ENCODE assay signal across 19 cellular contexts in the genomic region with DNA sequence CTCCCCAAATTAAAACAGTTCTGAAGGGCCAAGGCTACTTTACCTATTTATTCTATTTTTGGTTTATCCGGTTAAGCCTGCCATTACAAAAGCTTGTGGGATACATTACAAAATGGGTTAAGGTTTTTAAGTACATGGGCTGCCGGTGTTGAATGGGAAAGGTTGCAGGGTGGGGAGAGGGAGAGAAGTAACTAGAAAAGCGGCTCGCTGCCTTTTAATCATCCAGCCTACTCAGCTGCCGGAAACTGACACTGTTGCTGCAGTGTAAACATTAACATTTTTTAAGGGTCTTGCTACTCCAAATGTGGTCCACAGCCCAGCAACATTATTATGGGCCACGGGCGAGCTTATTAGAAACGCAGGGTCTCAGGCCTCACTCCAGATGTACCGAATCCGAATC. TPM values are rescaled to one million over a fixed set of nuclear protein-coding genes. Genes with fewer than 3 reads are reported as not detected.
DNase-seq lines count a peak whose midpoint lies in the region; ATAC-seq and TF ChIP-seq lines count a peak whose summit lies in the region.
"Had no signal": no experiment of that assay in that cellular context is flagged by ENCODE, and none has a peak within 500 bp of the region (broad histone marks: within the 10 kb centered on the region; RNA-seq: fewer than 3 reads in every experiment).

No MANE protein-coding gene starts in this region.

- H3K4me3 ChIP-seq in left ventricle myocardium inferior (peak overlapping the region; percentile 66), endodermal cell (ENCODE audit: low read length) (peak overlapping the region; percentile 77), kidney epithelial cell (ENCODE audit: low read depth, low read length) (peak overlapping the region; percentile 42), urinary bladder (ENCODE audit: low read depth, low read length) (peak overlapping the region; percentile 50)
- H3K4me3 ChIP-seq: colonic mucosa, skin epidermis had no signal

- WGBS in endodermal cell (ENCODE audit: insufficient coverage in 1 of 2, insufficient read length in 1 of 2), 2 experiments, result 0 to 14% methylated on average over 4 to 10 of the region's 10 CpGs
- WGBS in urinary bladder, result 14% methylated on average over 10 of the region's 10 CpGs

- intact Hi-C loops in left ventricle myocardium inferior (cut with micrococcal nuclease), result loop anchor here (10.0 kb wide), 1 partner anchor 459 kb away; no protein-coding TSS in a partner anchor
- intact Hi-C loops in Right ventricle myocardium superior (cut with DNase I), result loop anchor here (10.0 kb wide), 1 partner anchor 509 kb away; no protein-coding TSS in a partner anchor

- no peak overlapping the region for H3K9ac ChIP-seq in endodermal cell (ENCODE audit: extremely low read depth, low read length, poor library complexity, severe bottlenecking)

- H3K27me3 Mint-ChIP-seq in endodermal cell (ENCODE audit: insufficient read depth) (peaks cover 24% of the 10 kb centered on the region), HFFc6 (ENCODE audit: insufficient read depth) (no peaks in the 10 kb centered on the region)
- H3K27me3 Mint-ChIP-seq: activated CD4-positive, alpha-beta memory T cell treated with anti-CD3 and anti-CD28 coated beads for 36 hours; CD4-positive, alpha-beta memory T cell; stimulated activated naive B cell treated with anti-CD40 and anti-IgM and Interleukin-4, amounts not matched to agents 10 μg/mL and 1 μg/mL and 100 μg/mL, for 72 hours had no signal

- H3K27ac Mint-ChIP-seq in endodermal cell, result no peak overlapping the region
- no peak overlapping the region for H3K27ac Mint-ChIP-seq in HFFc6
- H3K27ac Mint-ChIP-seq: activated CD4-positive, alpha-beta memory T cell treated with anti-CD3 and anti-CD28 coated beads for 36 hours; activated naive CD8-positive, alpha-beta T cell treated with anti-CD3 and anti-CD28 coated beads, Interleukin-2, amount 50 U/mL, for 24 hours; activated T-cell treated with anti-CD3 and anti-CD28 coated beads, Interleukin-2, amount 50 U/mL, for 72 hours; CD4-positive, alpha-beta memory T cell; stimulated activated naive B cell treated with anti-CD40 and anti-IgM and Interleukin-4, amounts not matched to agents 10 μg/mL and 1 μg/mL and 100 μg/mL, for 72 hours had no signal

- H3K27me3 ChIP-seq in left ventricle myocardium inferior (ENCODE audit: low read depth) (no peaks in the 10 kb centered on the region), endodermal cell (ENCODE audit: control insufficient read depth, insufficient read depth, low read length, poor library complexity, severe bottlenecking) (peaks cover 51% of the 10 kb centered on the region), kidney epithelial cell (ENCODE audit: control insufficient read depth, insufficient read depth, low read length) (no peaks in the 10 kb centered on the region)
- H3K27me3 ChIP-seq: colonic mucosa, Peyer's patch had no signal

- H3K36me3 Mint-ChIP-seq in endodermal cell (ENCODE audit: low read depth), result no peaks in the 10 kb centered on the region
- H3K36me3 Mint-ChIP-seq in HFFc6 (ENCODE audit: low read depth), result no peaks in the 10 kb centered on the region
- H3K36me3 Mint-ChIP-seq: activated CD4-positive, alpha-beta memory T cell treated with anti-CD3 and anti-CD28 coated beads for 36 hours; CD4-positive, alpha-beta memory T cell; stimulated activated naive B cell treated with anti-CD40 and anti-IgM and Interleukin-4, amounts not matched to agents 10 μg/mL and 1 μg/mL and 100 μg/mL, for 72 hours had no signal

- no peaks in the 10 kb centered on the region for H3K9me3 ChIP-seq in left ventricle myocardium inferior (replicated peaks)
- no peaks in the 10 kb centered on the region for H3K9me3 ChIP-seq in endodermal cell (ENCODE audit: control insufficient read depth, low read length)
- H3K9me3 ChIP-seq: colonic mucosa, Peyer's patch had no signal

- H3K4me1 ChIP-seq in left ventricle myocardium inferior, result no peaks in the 10 kb centered on the region
- H3K4me1 ChIP-seq in endodermal cell (ENCODE audit: control insufficient read depth, insufficient read depth, low read length), result no peaks in the 10 kb centered on the region
- no peaks in the 10 kb centered on the region for H3K4me1 ChIP-seq in urinary bladder (ENCODE audit: insufficient read depth)
- H3K4me1 ChIP-seq: colonic mucosa, Peyer's patch had no signal

- H3K27ac ChIP-seq in left ventricle myocardium inferior (replicated peaks) (peak overlapping the region; percentile 68), endodermal cell (ENCODE audit: low read depth, low read length) (no peak overlapping the region), urinary bladder (ENCODE audit: low read depth) (no peak overlapping the region)
- H3K27ac ChIP-seq: colonic mucosa, skin epidermis had no signal

- peaks cover 15% of the 10 kb centered on the region for H3K4me1 Mint-ChIP-seq in endodermal cell
- H3K4me1 Mint-ChIP-seq in HFFc6 (ENCODE audit: low read depth), result no peaks in the 10 kb centered on the region
- H3K4me1 Mint-ChIP-seq: activated naive CD8-positive, alpha-beta T cell treated with anti-CD3 and anti-CD28 coated beads, Interleukin-2, amount 50 U/mL, for 24 hours; CD4-positive, alpha-beta memory T cell; stimulated activated naive B cell treated with anti-CD40 and anti-IgM and Interleukin-4, amounts not matched to agents 10 μg/mL and 1 μg/mL and 100 μg/mL, for 72 hours had no signal

- TF ChIP-seq CTCF in left ventricle myocardium inferior (IDR thresholded peaks at IDR 0.05; ENCODE audit: borderline replicate concordance), result no peak
- no peak for TF ChIP-seq CTCF in endodermal cell (conservative IDR thresholded peaks at IDR 0.05)
- TF ChIP-seq CTCF in kidney epithelial cell (IDR thresholded peaks at IDR 0.05; ENCODE audit: insufficient read depth, low read length, poor library complexity, severe bottlenecking), result no peak
- no peak for TF ChIP-seq CTCF in HFFc6 (IDR thresholded peaks at IDR 0.05)

- H3K4me3 Mint-ChIP-seq in endodermal cell (no peak overlapping the region), HFFc6 (no peak overlapping the region)
- H3K4me3 Mint-ChIP-seq: activated CD4-positive, alpha-beta memory T cell treated with anti-CD3 and anti-CD28 coated beads for 36 hours; activated naive CD8-positive, alpha-beta T cell treated with anti-CD3 and anti-CD28 coated beads, Interleukin-2, amount 50 U/mL, for 24 hours; activated T-cell treated with anti-CD3 and anti-CD28 coated beads, Interleukin-2, amount 50 U/mL, for 72 hours; CD4-positive, alpha-beta memory T cell; stimulated activated naive B cell treated with anti-CD40 and anti-IgM and Interleukin-4, amounts not matched to agents 10 μg/mL and 1 μg/mL and 100 μg/mL, for 72 hours had no signal

- H3K36me3 ChIP-seq in left ventricle myocardium inferior (no peaks in the 10 kb centered on the region), endodermal cell (ENCODE audit: control insufficient read depth, insufficient read depth, low read length) (no peaks in the 10 kb centered on the region), kidney epithelial cell (ENCODE audit: control insufficient read depth, insufficient read depth, low read length) (no peaks in the 10 kb centered on the region), urinary bladder (ENCODE audit: insufficient read depth) (no peaks in the 10 kb centered on the region)
- H3K36me3 ChIP-seq: colonic mucosa, Peyer's patch had no signal

- no peak for DNase-seq in left ventricle myocardium inferior
- DNase-seq in Right ventricle myocardium superior, result no peak
- DNase-seq in endodermal cell, result peak; percentile 50
- DNase-seq in kidney epithelial cell (ENCODE audit: low read depth), result no peak
- no peak for DNase-seq in HFFc6
- DNase-seq in stimulated activated CD4-positive, alpha-beta T cell treated with anti-CD3 and anti-CD28 coated beads, Interleukin-4, amount 100 ng/mL, for 1 hour, result no peak
- DNase-seq: activated CD4-positive, alpha-beta memory T cell treated with anti-CD3 and anti-CD28 coated beads for 36 hours; activated naive CD8-positive, alpha-beta T cell treated with anti-CD3 and anti-CD28 coated beads, Interleukin-2, amount 50 U/mL, for 24 hours; activated T-cell treated with anti-CD3 and anti-CD28 coated beads, Interleukin-2, amount 50 U/mL, for 72 hours; CD4-positive, alpha-beta memory T cell; NCI-H187 treated with DMSO at 0.1 percent for 48 hours; Peyer's patch; stimulated activated naive B cell treated with anti-CD40 and anti-IgM and Interleukin-4, amounts not matched to agents 10 μg/mL and 1 μg/mL and 100 μg/mL, for 72 hours had no signal

- ATAC-seq in Right ventricle myocardium superior (ENCODE audit: poor library complexity) (no peak), GM21381 (IDR thresholded peaks at IDR 0.05; ENCODE audit: unreplicated experiment) (no peak)
- ATAC-seq: activated naive CD8-positive, alpha-beta T cell treated with anti-CD3 and anti-CD28 coated beads, Interleukin-2, amount 50 U/mL, for 24 hours; activated T-cell treated with anti-CD3 and anti-CD28 coated beads, Interleukin-2, amount 50 U/mL, for 72 hours; esophagus mucosa; stimulated activated naive B cell treated with anti-CD40 and anti-IgM and Interleukin-4, amounts not matched to agents 10 μg/mL and 1 μg/mL and 100 μg/mL, for 72 hours had no signal

- H3K9me3 Mint-ChIP-seq in endodermal cell (no peaks in the 10 kb centered on the region), HFFc6 (no peaks in the 10 kb centered on the region)
- H3K9me3 Mint-ChIP-seq: activated CD4-positive, alpha-beta memory T cell treated with anti-CD3 and anti-CD28 coated beads for 36 hours; activated naive CD8-positive, alpha-beta T cell treated with anti-CD3 and anti-CD28 coated beads, Interleukin-2, amount 50 U/mL, for 24 hours; activated T-cell treated with anti-CD3 and anti-CD28 coated beads, Interleukin-2, amount 50 U/mL, for 72 hours; stimulated activated naive B cell treated with anti-CD40 and anti-IgM and Interleukin-4, amounts not matched to agents 10 μg/mL and 1 μg/mL and 100 μg/mL, for 72 hours had no signal

RNA-seq across cellular contexts. Expression of gene IL1RAPL1, which starts 1.5 kb away (rescaled TPM):
- total RNA-seq in left ventricle myocardium inferior (1.9 TPM), Right ventricle myocardium superior (3.1 TPM), endodermal cell (1 to 10 TPM in 1 of 2 donors, under 1 TPM in 1; 0.66 to 1.1 TPM), kidney epithelial cell (0.07 TPM in 1 of 2 replicates, not detected in the other), urinary bladder (21.3 TPM)
- 0.46 TPM for polyA plus RNA-seq in endodermal cell (2013, experiment 1 of 2)
- 0.25 TPM for polyA plus RNA-seq in endodermal cell (2013, experiment 2 of 2)
- 1.4 TPM for polyA plus RNA-seq in urinary bladder
- total RNA-seq in HFFc6 (2021; fragmentation: NEBNext Ultra II Directional; extraction: Animal tissue kit (Norgen Biotek cat#: 25700)), result not detected
- total RNA-seq: activated CD4-positive, alpha-beta memory T cell treated with anti-CD3 and anti-CD28 coated beads for 36 hours; activated T-cell treated with anti-CD3 and anti-CD28 coated beads, Interleukin-2, amount 50 U/mL, for 72 hours; CD4-positive, alpha-beta memory T cell; MCF 10A; Peyer's patch had no signal
- polyA plus RNA-seq: CD4-positive, alpha-beta memory T cell had no signal
